In genomic region chr7:9097565-9098060, GRCh38 we compare ENCODE assay signal across 26 cellular contexts.
DNase-seq lines count a peak whose midpoint lies in the region; ATAC-seq and TF ChIP-seq lines count a peak whose summit lies in the region.
"Had no signal": no experiment of that assay in that cellular context is flagged by ENCODE, and none has a peak within 500 bp of the region (broad histone marks: within the 10 kb centered on the region; RNA-seq: fewer than 3 reads in every experiment).

No MANE protein-coding gene starts in this region.

- DNase-seq in ELR (ENCODE audit: low read depth) (peak; percentile 2), HS-5 (ENCODE audit: low read depth) (peak; percentile 44), astrocyte of the hippocampus (ENCODE audit: low read depth, low spot score) (peak; percentile 18), retinal pigment epithelial cell (ENCODE audit: low read depth) (peak; percentile 47), epidermal melanocyte (ENCODE audit: insufficient read length, low spot score) (no peak)
- DNase-seq: C1 segment of cervical spinal cord; Caco-2; CD4-positive, alpha-beta memory T cell; DMS79 treated with DMSO at 0.1 percent for 48 hours; GM23248; Karpas-422; MV-4-11; NCI-H1105; NCI-H1436 treated with DMSO at 0.1 percent for 48 hours; NCI-H187 treated with DMSO at 0.1 percent for 48 hours; NCI-H2171 treated with DMSO at 0.1 percent for 48 hours; NCI-H345; NCI-H524; NCI-H774; SJCRH30 had no signal

- no peak for TF ChIP-seq CTCF in retinal pigment epithelial cell (conservative IDR thresholded peaks at IDR 0.05; ENCODE audit: low read depth, low read length)

- no peak overlapping the region for H3K4me3 ChIP-seq in retinal pigment epithelial cell (ENCODE audit: low read length)
- H3K4me3 ChIP-seq: GM23248, HAP-1, SJCRH30 had no signal

- ATAC-seq in GM21825 (IDR thresholded peaks at IDR 0.05; ENCODE audit: unreplicated experiment) (no peak), GM21360 (IDR thresholded peaks at IDR 0.05; ENCODE audit: unreplicated experiment) (no peak)
- ATAC-seq: HepG2, Right ventricle myocardium inferior, SK-N-SH treated with all-trans-retinoic acid at 6 μM for 48 hours had no signal
